8 cellular contexts compared by ENCODE assay signal in genomic region chr1:101236546-101237228, GRCh38. TPM values are rescaled to one million over a fixed set of nuclear protein-coding genes. Genes with fewer than 3 reads are reported as not detected.
DNase-seq lines count a peak whose midpoint lies in the region; ATAC-seq and TF ChIP-seq lines count a peak whose summit lies in the region.

TSS of gene S1PR1 (plus strand) at chr1:101237019. CDS start at chr1:101238985, 1,966 bp downstream.

- peaks cover 41% of the 10 kb centered on the region for H3K36me3 Mint-ChIP-seq in dendritic cell treated with granulocyte-macrophage colony-stimulating factor and Interleukin-4, amounts not matched to agents 40 ng/mL and 50 ng/mL, for 4 days (ENCODE audit: low read depth)

- no peaks in the 10 kb centered on the region for H3K27me3 ChIP-seq in liver (ENCODE audit: control insufficient read depth in 4 of 4, insufficient read depth in 4 of 4, low read length in 3 of 4)

- peak within 1 kb of the TSS; percentile 94 for H3K4me3 Mint-ChIP-seq in dendritic cell treated with granulocyte-macrophage colony-stimulating factor and Interleukin-4, amounts not matched to agents 40 ng/mL and 50 ng/mL, for 4 days

- peak; percentile 29 for ATAC-seq in GM21526 (IDR thresholded peaks at IDR 0.05; ENCODE audit: low FRiP score, unreplicated experiment)

- TF ChIP-seq CTCF in liver (IDR thresholded peaks at IDR 0.05; ENCODE audit: low read depth, low read length, missing input control) = no peak

- H3K4me1 Mint-ChIP-seq in dendritic cell treated with granulocyte-macrophage colony-stimulating factor and Interleukin-4, amounts not matched to agents 40 ng/mL and 50 ng/mL, for 4 days (ENCODE audit: low read depth) = peaks cover 57% of the 10 kb centered on the region

- H3K9me3 ChIP-seq in liver (ENCODE audit: control insufficient read depth in 4 of 4, low read length in 3 of 4) = no peaks in the 10 kb centered on the region

- no peaks in the 10 kb centered on the region for H3K9me3 Mint-ChIP-seq in dendritic cell treated with granulocyte-macrophage colony-stimulating factor and Interleukin-4, amounts not matched to agents 40 ng/mL and 50 ng/mL, for 4 days

- in situ Hi-C loops in KBM-7 (cut with MboI; ENCODE audit: low pct_unique_long_range_greater_than_20kb, low sequenced_read_pairs) = no loop called here

- peak within 1 kb of the TSS; percentile 86 for H3K27ac Mint-ChIP-seq in dendritic cell treated with granulocyte-macrophage colony-stimulating factor and Interleukin-4, amounts not matched to agents 40 ng/mL and 50 ng/mL, for 4 days

- intact Hi-C loops in dendritic cell treated with granulocyte-macrophage colony-stimulating factor and Interleukin-4, amounts not matched to agents 40 ng/mL and 50 ng/mL, for 4 days (cut with micrococcal nuclease) = loop anchor here (1.0 to 10.0 kb wide), 4 partner anchors 52 to 214 kb away; no protein-coding TSS in a partner anchor

- H3K9ac ChIP-seq in liver (ENCODE audit: low read depth in 1 of 2, low read length in 2 of 2) = peak within 1 kb of the TSS; percentile 89 to 94

- DNase-seq in CMK (ENCODE audit: low read depth) (peak; percentile 38), KBM-7 (peak; percentile 38), KG1 (lab: John Stamatoyannopoulos, UW) (no peak)
- peak; percentile 71 for DNase-seq in activated CD4-positive, alpha-beta T cell treated with anti-CD3 and anti-CD28 coated beads, Interleukin-2, amount 50 U/mL, for 1 hour
- DNase-seq in stimulated activated CD4-positive, alpha-beta T cell treated with anti-CD3 and anti-CD28 coated beads, Interleukin-4, amount 100 ng/mL, for 24 hours = peak; percentile 75

- H3K36me3 ChIP-seq in liver (ENCODE audit: control insufficient read depth in 4 of 4, insufficient read depth in 3 of 4, low read depth in 1 of 4, low read length in 3 of 4) = peaks cover 0 to 20% (median 5%) of the 10 kb centered on the region in 4 donors

- WGBS in liver = under 1% methylated on average over 45 of the region's 45 CpGs

- no peak for TF ChIP-seq RAD21 in liver (IDR thresholded peaks at IDR 0.05)

- H3K4me3 ChIP-seq in liver (ENCODE audit: low read depth in 1 of 3, low read length in 3 of 3) = peak within 1 kb of the TSS; percentile 59 to 72 (median 68)

- peaks cover 52% of the 10 kb centered on the region for H3K27me3 Mint-ChIP-seq in dendritic cell treated with granulocyte-macrophage colony-stimulating factor and Interleukin-4, amounts not matched to agents 40 ng/mL and 50 ng/mL, for 4 days

- peak within 1 kb of the TSS; percentile 91 to 92 for H3K27ac ChIP-seq in liver (ENCODE audit: low read depth in 1 of 2, low read length in 2 of 2)

- H3K4me1 ChIP-seq in liver (ENCODE audit: control insufficient read depth in 4 of 4, insufficient read depth in 4 of 4, low read length in 3 of 4) = peaks cover 0 to 45% (median 19%) of the 10 kb centered on the region in 4 donors

TF ChIP-seq in liver, 16 proteins besides CTCF, POLR2A, EP300 and RAD21:
- TF ChIP-seq TAF1 (conservative IDR thresholded peaks at IDR 0.05) (peak; percentile 56), GABPA (IDR thresholded peaks at IDR 0.05 in 1 of 2, conservative IDR thresholded peaks at IDR 0.05 in 1 of 2) (no peak), RXRA (IDR thresholded peaks at IDR 0.05) (no peak), NR2F2 (IDR thresholded peaks at IDR 0.05) (peak; percentile 84), ZBTB33 (IDR thresholded peaks at IDR 0.05) (no peak), REST (IDR thresholded peaks at IDR 0.05) (no peak), MAX (IDR thresholded peaks at IDR 0.05) (no peak)

RNA-seq across cellular contexts. Expression of gene S1PR1, which starts in this region (rescaled TPM):
- total RNA-seq in liver = 10 to 100 TPM; 12.7 to 13.9 TPM
- 1 to 10 TPM; 7.8 to 9.4 TPM for polyA plus RNA-seq in liver
